ENCODE assay signal across 4 cellular contexts in genomic region chr15:28808154-28808553, GRCh38. TPM values are rescaled to one million over a fixed set of nuclear protein-coding genes. Genes with fewer than 3 reads are reported as not detected.
"Had no signal": no experiment of that assay in that cellular context is flagged by ENCODE, and none has a peak within 500 bp of the region (broad histone marks: within the 10 kb centered on the region; RNA-seq: fewer than 3 reads in every experiment).

No MANE protein-coding gene starts in this region.

RNA-seq across cellular contexts. Expression of gene GOLGA6L7, which starts 40.3 kb away (rescaled TPM):
- total RNA-seq: HepG2, HT1080, IMR-90, NCI-H460 had no signal
- polyA plus RNA-seq: HepG2, IMR-90 had no signal
